14 cellular contexts compared by ENCODE assay signal in genomic region chrX:74389016-74389415, GRCh38. TPM values are rescaled to one million over a fixed set of nuclear protein-coding genes. Genes with fewer than 3 reads are reported as not detected.
A peak's percentile ranks its signal among the peaks of the same experiment; 100 is the strongest.
DNase-seq lines count a peak whose midpoint lies in the region; ATAC-seq and TF ChIP-seq lines count a peak whose summit lies in the region.
"Had no signal": no experiment of that assay in that cellular context is flagged by ENCODE, and none has a peak within 500 bp of the region (broad histone marks: within the 10 kb centered on the region; RNA-seq: fewer than 3 reads in every experiment).

No MANE protein-coding gene starts in this region.

- no peaks in the 10 kb centered on the region for H3K27me3 Mint-ChIP-seq in WTC11 (ENCODE audit: low read depth)

- H3K9me3 ChIP-seq in GM23248 (ENCODE audit: low read depth) = no peaks in the 10 kb centered on the region

- POLR2A ChIA-PET in WTC11 (lab: Charles Lee) = no interaction called here

- H4K20me1 ChIP-seq in GM23248 (ENCODE audit: insufficient read depth) = no peaks in the 10 kb centered on the region

- H3K36me3 ChIP-seq in GM23248 (ENCODE audit: low read depth) = no peaks in the 10 kb centered on the region

- no peak overlapping the region for H3K9ac ChIP-seq in GM23248

- no peak overlapping the region for H3K27ac ChIP-seq in GM23248

- no peaks in the 10 kb centered on the region for H3K79me2 ChIP-seq in GM23248 (ENCODE audit: insufficient read depth)

- H3F3A ChIP-seq in GM23248 (ENCODE audit: insufficient read depth) = peaks cover 10% of the 10 kb centered on the region; the same call in 1 of the 2 replicates

- H3K4me2 ChIP-seq in GM23248 (ENCODE audit: unreplicated experiment) = no peak overlapping the region

- H2AFZ ChIP-seq in GM23248 = no peak overlapping the region

- peak; percentile 36 for DNase-seq in EH (ENCODE audit: low read depth)
- DNase-seq in GM23248 = peak; percentile 43
- peak; percentile 23 for DNase-seq in NCI-H226
- no peak for DNase-seq in WTC11 (ENCODE audit: low spot score)
- DNase-seq in amygdala (lab: John Stamatoyannopoulos, UW) = no peak
- DNase-seq in RPMI8226 = no peak
- DNase-seq: CD8-positive, alpha-beta T cell; COR-L47; DND-41; HCEC 1CT; IMR-90; KBM-7 had no signal

- no peaks in the 10 kb centered on the region for H3K9me2 ChIP-seq in GM23248 (ENCODE audit: insufficient read depth)

- H3K9me3 Mint-ChIP-seq in WTC11 = no peaks in the 10 kb centered on the region; the same call in 1 of the 2 replicates
- H3K9me3 Mint-ChIP-seq: CD14-positive monocyte; CD8-positive, alpha-beta T cell had no signal

- TF ChIP-seq CTCF in WTC11 (IDR thresholded peaks at IDR 0.05) = no peak

- WGBS in GM23248 (ENCODE audit: low coverage in 1 of 2, low lambda C conversion rate in 2 of 2, missing lambda C conversion rate in 2 of 2), 2 experiments = 91% methylated on average over 2 of the region's 2 CpGs

- no peak overlapping the region for H3K4me3 Mint-ChIP-seq in WTC11
- H3K4me3 Mint-ChIP-seq: CD14-positive monocyte; CD8-positive, alpha-beta T cell had no signal

- no peaks in the 10 kb centered on the region for H3K36me3 Mint-ChIP-seq in WTC11
- H3K36me3 Mint-ChIP-seq: CD14-positive monocyte; CD8-positive, alpha-beta T cell had no signal

- no peaks in the 10 kb centered on the region for H3K4me1 Mint-ChIP-seq in WTC11
- H3K4me1 Mint-ChIP-seq: CD14-positive monocyte had no signal

- in situ Hi-C loops in GM23248 (cut with MboI) = loop anchor here (10.0 kb wide), 1 partner anchor 156 kb away; no protein-coding TSS in a partner anchor

- no peak overlapping the region for H3K27ac Mint-ChIP-seq in WTC11
- H3K27ac Mint-ChIP-seq: CD14-positive monocyte; CD8-positive, alpha-beta T cell had no signal

- no peak for ATAC-seq in WTC11
- ATAC-seq: CD8-positive, alpha-beta T cell; GM12878 had no signal

- no peaks in the 10 kb centered on the region for H3K27me3 ChIP-seq in GM23248 (replicated peaks; ENCODE audit: insufficient read depth)

- CTCF ChIA-PET in WTC11 (lab: Charles Lee) = no interaction called here

- no peaks in the 10 kb centered on the region for H3K4me1 ChIP-seq in GM23248 (ENCODE audit: insufficient read depth)

- H3K4me3 ChIP-seq in GM23248 = no peak overlapping the region
- H3K4me3 ChIP-seq: GM12878 had no signal

TF ChIP-seq in WTC11, 78 proteins besides CTCF, POLR2A, EP300 and RAD21:
- no peak for TF ChIP-seq ZNF317 (CRISPR knock-in tag; IDR thresholded peaks at IDR 0.05; ENCODE audit: borderline replicate concordance, low read depth)
- no peak for TF ChIP-seq FOXP4 (CRISPR knock-in tag; IDR thresholded peaks at IDR 0.05)
- TF ChIP-seq CREM (CRISPR knock-in tag; IDR thresholded peaks at IDR 0.05) = no peak
- TF ChIP-seq ZNF396 (CRISPR knock-in tag; IDR thresholded peaks at IDR 0.05; ENCODE audit: borderline replicate concordance) = no peak
- TF ChIP-seq PRRX2 (CRISPR knock-in tag; IDR thresholded peaks at IDR 0.05) = no peak
- TF ChIP-seq NFE2L1 (CRISPR knock-in tag; IDR thresholded peaks at IDR 0.05) = no peak
- TF ChIP-seq RELA (CRISPR knock-in tag; IDR thresholded peaks at IDR 0.05; ENCODE audit: borderline replicate concordance) = no peak
- no peak for TF ChIP-seq STAT6 (CRISPR knock-in tag; conservative IDR thresholded peaks at IDR 0.05; ENCODE audit: low read depth)
- TF ChIP-seq KAT7 (CRISPR knock-in tag; IDR thresholded peaks at IDR 0.05; ENCODE audit: borderline replicate concordance) = no peak
- no peak for TF ChIP-seq ETV6 (CRISPR knock-in tag; IDR thresholded peaks at IDR 0.05)

RNA-seq across cellular contexts. Expression of gene SLC16A2, which starts 32.3 kb away (rescaled TPM):
- 53.0 and 55.3 TPM in 2 replicates for total RNA-seq in GM23248 (2014; rRNA removed; shearing (Covaris generic))
- polyA plus RNA-seq in GM23248 (2016; fragmentation: Nextera tagmentation; extraction: Ambion mirVana) = 55.6 and 56.8 TPM in 2 replicates
- 48.4 to 55.2 TPM (median 48.4 TPM) in 3 replicates for total RNA-seq in WTC11 (2021)
- polyA plus RNA-seq: CD14-positive monocyte had no signal

Comparison
In these comparisons a context has a peak if more than half of its experiments do, and no peak if none do; other contexts are left out.
1. DNase-seq: peak in EH (single experiment), GM23248 (single experiment) and NCI-H226 (single experiment); none in WTC11 (single experiment), amygdala (0 of 56) and RPMI8226 (single experiment).